In genomic region chrX:45515262-45516215, GRCh38 we compare ENCODE assay signal across 1 cellular context.
A peak's percentile ranks its signal among the peaks of the same experiment; 100 is the strongest.
TF ChIP-seq lines count a peak whose summit lies in the region.

No MANE protein-coding gene starts in this region.

TF ChIP-seq in HepG2, 621 proteins besides CTCF, POLR2A, EP300 and RAD21 (continued from another document and continues in another):
- TF ChIP-seq ZBTB43 (CRISPR knock-in tag; conservative IDR thresholded peaks at IDR 0.05) = no peak
- TF ChIP-seq, protein P1, sequence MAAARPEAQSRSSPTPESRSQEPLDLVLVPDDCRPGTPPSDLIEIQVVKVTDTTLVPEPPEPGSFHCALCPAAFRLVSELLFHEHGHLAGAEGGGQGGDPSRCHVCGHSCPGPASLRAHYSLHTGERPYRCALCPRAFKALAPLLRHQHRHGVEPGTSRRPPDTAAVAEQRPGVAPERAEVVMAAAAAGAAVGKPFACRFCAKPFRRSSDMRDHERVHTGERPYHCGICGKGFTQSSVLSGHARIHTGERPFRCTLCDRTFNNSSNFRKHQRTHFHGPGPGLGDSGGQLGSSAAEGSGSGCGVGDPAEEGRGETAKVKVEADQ (CRISPR knock-in tag; IDR thresholded peaks at IDR 0.05; ENCODE audit: borderline replicate concordance) = no peak
- TF ChIP-seq MZF1 (CRISPR knock-in tag; IDR thresholded peaks at IDR 0.05; ENCODE audit: borderline replicate concordance) = no peak
- TF ChIP-seq ZNF644 (CRISPR knock-in tag; IDR thresholded peaks at IDR 0.05; ENCODE audit: low read depth) = peak; percentile 31; the same call in 1 of the 2 replicates
- peak; percentile 69 for TF ChIP-seq CEBPG (CRISPR knock-in tag; IDR thresholded peaks at IDR 0.05)
- TF ChIP-seq, protein P2, sequence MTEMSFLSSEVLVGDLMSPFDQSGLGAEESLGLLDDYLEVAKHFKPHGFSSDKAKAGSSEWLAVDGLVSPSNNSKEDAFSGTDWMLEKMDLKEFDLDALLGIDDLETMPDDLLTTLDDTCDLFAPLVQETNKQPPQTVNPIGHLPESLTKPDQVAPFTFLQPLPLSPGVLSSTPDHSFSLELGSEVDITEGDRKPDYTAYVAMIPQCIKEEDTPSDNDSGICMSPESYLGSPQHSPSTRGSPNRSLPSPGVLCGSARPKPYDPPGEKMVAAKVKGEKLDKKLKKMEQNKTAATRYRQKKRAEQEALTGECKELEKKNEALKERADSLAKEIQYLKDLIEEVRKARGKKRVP (CRISPR knock-in tag; IDR thresholded peaks at IDR 0.05) = no peak
- TF ChIP-seq ZNF264 (CRISPR knock-in tag; IDR thresholded peaks at IDR 0.05) = no peak
- TF ChIP-seq SAP130 (CRISPR knock-in tag; IDR thresholded peaks at IDR 0.05; ENCODE audit: low read depth) = peak; percentile 26
- TF ChIP-seq FIP1L1 (IDR thresholded peaks at IDR 0.05; ENCODE audit: borderline replicate concordance, insufficient read depth, low read depth, low read length) = no peak
- no peak for TF ChIP-seq ZFP90 (CRISPR knock-in tag; IDR thresholded peaks at IDR 0.05; ENCODE audit: borderline replicate concordance)
- peak; percentile 99 for TF ChIP-seq SNAPC2 (CRISPR knock-in tag; IDR thresholded peaks at IDR 0.05)
- TF ChIP-seq TSC22D2 (CRISPR knock-in tag; IDR thresholded peaks at IDR 0.05; ENCODE audit: borderline replicate concordance) = no peak
- TF ChIP-seq GATAD2A (CRISPR knock-in tag; IDR thresholded peaks at IDR 0.05) = peak; percentile 71
- TF ChIP-seq ZNF569 (CRISPR knock-in tag; IDR thresholded peaks at IDR 0.05; ENCODE audit: borderline replicate concordance) = no peak
- TF ChIP-seq ARNT (IDR thresholded peaks at IDR 0.05) = no peak
- peak; percentile 24; the same call in 1 of the 2 replicates for TF ChIP-seq THAP11 (CRISPR knock-in tag; IDR thresholded peaks at IDR 0.05)
- TF ChIP-seq, protein P3, sequence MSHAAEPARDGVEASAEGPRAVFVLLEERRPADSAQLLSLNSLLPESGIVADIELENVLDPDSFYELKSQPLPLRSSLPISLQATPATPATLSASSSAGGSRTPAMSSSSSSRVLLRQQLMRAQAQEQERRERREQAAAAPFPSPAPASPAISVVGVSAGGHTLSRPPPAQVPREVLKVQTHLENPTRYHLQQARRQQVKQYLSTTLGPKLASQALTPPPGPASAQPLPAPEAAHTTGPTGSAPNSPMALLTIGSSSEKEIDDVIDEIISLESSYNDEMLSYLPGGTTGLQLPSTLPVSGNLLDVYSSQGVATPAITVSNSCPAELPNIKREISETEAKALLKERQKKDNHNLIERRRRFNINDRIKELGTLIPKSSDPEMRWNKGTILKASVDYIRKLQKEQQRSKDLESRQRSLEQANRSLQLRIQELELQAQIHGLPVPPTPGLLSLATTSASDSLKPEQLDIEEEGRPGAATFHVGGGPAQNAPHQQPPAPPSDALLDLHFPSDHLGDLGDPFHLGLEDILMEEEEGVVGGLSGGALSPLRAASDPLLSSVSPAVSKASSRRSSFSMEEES (CRISPR knock-in tag; IDR thresholded peaks at IDR 0.05) = 0 out of 2 replicates have a peak, but pooled peaks have one; percentile 23
- TF ChIP-seq ZNF317 (CRISPR knock-in tag; IDR thresholded peaks at IDR 0.05) = 0 out of 2 replicates have a peak, but pooled peaks have one; percentile 31
- TF ChIP-seq, protein P4, sequence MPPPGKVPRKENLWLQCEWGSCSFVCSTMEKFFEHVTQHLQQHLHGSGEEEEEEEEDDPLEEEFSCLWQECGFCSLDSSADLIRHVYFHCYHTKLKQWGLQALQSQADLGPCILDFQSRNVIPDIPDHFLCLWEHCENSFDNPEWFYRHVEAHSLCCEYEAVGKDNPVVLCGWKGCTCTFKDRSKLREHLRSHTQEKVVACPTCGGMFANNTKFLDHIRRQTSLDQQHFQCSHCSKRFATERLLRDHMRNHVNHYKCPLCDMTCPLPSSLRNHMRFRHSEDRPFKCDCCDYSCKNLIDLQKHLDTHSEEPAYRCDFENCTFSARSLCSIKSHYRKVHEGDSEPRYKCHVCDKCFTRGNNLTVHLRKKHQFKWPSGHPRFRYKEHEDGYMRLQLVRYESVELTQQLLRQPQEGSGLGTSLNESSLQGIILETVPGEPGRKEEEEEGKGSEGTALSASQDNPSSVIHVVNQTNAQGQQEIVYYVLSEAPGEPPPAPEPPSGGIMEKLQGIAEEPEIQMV (CRISPR knock-in tag; IDR thresholded peaks at IDR 0.05; ENCODE audit: low read depth) = no peak
- TF ChIP-seq, protein P5, sequence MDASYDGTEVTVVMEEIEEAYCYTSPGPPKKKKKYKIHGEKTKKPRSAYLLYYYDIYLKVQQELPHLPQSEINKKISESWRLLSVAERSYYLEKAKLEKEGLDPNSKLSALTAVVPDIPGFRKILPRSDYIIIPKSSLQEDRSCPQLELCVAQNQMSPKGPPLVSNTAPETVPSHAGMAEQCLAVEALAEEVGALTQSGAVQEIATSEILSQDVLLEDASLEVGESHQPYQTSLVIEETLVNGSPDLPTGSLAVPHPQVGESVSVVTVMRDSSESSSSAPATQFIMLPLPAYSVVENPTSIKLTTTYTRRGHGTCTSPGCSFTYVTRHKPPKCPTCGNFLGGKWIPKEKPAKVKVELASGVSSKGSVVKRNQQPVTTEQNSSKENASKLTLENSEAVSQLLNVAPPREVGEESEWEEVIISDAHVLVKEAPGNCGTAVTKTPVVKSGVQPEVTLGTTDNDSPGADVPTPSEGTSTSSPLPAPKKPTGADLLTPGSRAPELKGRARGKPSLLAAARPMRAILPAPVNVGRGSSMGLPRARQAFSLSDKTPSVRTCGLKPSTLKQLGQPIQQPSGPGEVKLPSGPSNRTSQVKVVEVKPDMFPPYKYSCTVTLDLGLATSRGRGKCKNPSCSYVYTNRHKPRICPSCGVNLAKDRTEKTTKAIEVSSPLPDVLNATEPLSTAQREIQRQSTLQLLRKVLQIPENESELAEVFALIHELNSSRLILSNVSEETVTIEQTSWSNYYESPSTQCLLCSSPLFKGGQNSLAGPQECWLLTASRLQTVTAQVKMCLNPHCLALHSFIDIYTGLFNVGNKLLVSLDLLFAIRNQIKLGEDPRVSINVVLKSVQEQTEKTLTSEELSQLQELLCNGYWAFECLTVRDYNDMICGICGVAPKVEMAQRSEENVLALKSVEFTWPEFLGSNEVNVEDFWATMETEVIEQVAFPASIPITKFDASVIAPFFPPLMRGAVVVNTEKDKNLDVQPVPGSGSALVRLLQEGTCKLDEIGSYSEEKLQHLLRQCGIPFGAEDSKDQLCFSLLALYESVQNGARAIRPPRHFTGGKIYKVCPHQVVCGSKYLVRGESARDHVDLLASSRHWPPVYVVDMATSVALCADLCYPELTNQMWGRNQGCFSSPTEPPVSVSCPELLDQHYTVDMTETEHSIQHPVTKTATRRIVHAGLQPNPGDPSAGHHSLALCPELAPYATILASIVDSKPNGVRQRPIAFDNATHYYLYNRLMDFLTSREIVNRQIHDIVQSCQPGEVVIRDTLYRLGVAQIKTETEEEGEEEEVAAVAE (CRISPR knock-in tag; IDR thresholded peaks at IDR 0.05; ENCODE audit: borderline replicate concordance) = no peak
- TF ChIP-seq RNF2 (conservative IDR thresholded peaks at IDR 0.05; ENCODE audit: low read depth) = no peak
- TF ChIP-seq RXRA (CRISPR knock-in tag; IDR thresholded peaks at IDR 0.05) = no peak
- TF ChIP-seq, protein P6, sequence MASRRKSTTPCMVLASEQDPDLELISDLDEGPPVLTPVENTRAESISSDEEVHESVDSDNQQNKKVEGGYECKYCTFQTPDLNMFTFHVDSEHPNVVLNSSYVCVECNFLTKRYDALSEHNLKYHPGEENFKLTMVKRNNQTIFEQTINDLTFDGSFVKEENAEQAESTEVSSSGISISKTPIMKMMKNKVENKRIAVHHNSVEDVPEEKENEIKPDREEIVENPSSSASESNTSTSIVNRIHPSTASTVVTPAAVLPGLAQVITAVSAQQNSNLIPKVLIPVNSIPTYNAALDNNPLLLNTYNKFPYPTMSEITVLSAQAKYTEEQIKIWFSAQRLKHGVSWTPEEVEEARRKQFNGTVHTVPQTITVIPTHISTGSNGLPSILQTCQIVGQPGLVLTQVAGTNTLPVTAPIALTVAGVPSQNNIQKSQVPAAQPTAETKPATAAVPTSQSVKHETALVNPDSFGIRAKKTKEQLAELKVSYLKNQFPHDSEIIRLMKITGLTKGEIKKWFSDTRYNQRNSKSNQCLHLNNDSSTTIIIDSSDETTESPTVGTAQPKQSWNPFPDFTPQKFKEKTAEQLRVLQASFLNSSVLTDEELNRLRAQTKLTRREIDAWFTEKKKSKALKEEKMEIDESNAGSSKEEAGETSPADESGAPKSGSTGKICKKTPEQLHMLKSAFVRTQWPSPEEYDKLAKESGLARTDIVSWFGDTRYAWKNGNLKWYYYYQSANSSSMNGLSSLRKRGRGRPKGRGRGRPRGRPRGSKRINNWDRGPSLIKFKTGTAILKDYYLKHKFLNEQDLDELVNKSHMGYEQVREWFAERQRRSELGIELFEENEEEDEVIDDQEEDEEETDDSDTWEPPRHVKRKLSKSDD (CRISPR knock-in tag; IDR thresholded peaks at IDR 0.05; ENCODE audit: low read depth) = no peak
- no peak for TF ChIP-seq ETV5 (CRISPR knock-in tag; IDR thresholded peaks at IDR 0.05; ENCODE audit: borderline replicate concordance)
- no peak for TF ChIP-seq FOXP1 (IDR thresholded peaks at IDR 0.05)
- TF ChIP-seq FOXP1 (CRISPR knock-in tag; IDR thresholded peaks at IDR 0.05) = peak; percentile 24; the same call in 1 of the 2 replicates
- TF ChIP-seq FOSL2 (CRISPR knock-in tag; IDR thresholded peaks at IDR 0.05) = peak; percentile 95
- TF ChIP-seq, protein P7, sequence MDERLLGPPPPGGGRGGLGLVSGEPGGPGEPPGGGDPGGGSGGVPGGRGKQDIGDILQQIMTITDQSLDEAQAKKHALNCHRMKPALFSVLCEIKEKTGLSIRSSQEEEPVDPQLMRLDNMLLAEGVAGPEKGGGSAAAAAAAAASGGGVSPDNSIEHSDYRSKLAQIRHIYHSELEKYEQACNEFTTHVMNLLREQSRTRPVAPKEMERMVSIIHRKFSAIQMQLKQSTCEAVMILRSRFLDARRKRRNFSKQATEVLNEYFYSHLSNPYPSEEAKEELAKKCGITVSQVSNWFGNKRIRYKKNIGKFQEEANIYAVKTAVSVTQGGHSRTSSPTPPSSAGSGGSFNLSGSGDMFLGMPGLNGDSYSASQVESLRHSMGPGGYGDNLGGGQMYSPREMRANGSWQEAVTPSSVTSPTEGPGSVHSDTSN (CRISPR knock-in tag; IDR thresholded peaks at IDR 0.05) = no peak
- no peak for TF ChIP-seq TGIF2 (CRISPR knock-in tag; IDR thresholded peaks at IDR 0.05)
- TF ChIP-seq ZNF574 (CRISPR knock-in tag; IDR thresholded peaks at IDR 0.05) = no peak
- TF ChIP-seq CEBPB (IDR thresholded peaks at IDR 0.05; ENCODE audit: borderline replicate concordance, low read depth, low read length) = peak; percentile 77
- no peak for TF ChIP-seq KLF13 (CRISPR knock-in tag; IDR thresholded peaks at IDR 0.05)
- no peak for TF ChIP-seq CREM (IDR thresholded peaks at IDR 0.05)
- TF ChIP-seq CREM (CRISPR knock-in tag; IDR thresholded peaks at IDR 0.05) = no peak
- TF ChIP-seq, protein P8, sequence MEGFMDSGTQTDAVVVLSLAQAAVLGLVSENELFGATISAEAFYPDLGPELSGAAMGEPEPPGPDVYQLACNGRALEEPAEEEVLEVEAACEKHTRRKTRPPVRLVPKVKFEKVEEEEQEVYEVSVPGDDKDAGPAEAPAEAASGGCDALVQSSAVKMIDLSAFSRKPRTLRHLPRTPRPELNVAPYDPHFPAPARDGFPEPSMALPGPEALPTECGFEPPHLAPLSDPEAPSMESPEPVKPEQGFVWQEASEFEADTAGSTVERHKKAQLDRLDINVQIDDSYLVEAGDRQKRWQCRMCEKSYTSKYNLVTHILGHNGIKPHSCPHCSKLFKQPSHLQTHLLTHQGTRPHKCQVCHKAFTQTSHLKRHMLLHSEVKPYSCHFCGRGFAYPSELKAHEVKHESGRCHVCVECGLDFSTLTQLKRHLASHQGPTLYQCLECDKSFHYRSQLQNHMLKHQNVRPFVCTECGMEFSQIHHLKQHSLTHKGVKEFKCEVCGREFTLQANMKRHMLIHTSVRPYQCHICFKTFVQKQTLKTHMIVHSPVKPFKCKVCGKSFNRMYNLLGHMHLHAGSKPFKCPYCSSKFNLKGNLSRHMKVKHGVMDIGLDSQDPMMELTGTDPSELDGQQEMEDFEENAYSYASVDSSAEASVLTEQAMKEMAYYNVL (CRISPR knock-in tag; IDR thresholded peaks at IDR 0.05; ENCODE audit: borderline replicate concordance) = no peak
- no peak for TF ChIP-seq JUNB (CRISPR knock-in tag; IDR thresholded peaks at IDR 0.05; ENCODE audit: borderline replicate concordance)
- TF ChIP-seq NR2F2 (IDR thresholded peaks at IDR 0.05; ENCODE audit: borderline replicate concordance, low read depth) = no peak
- TF ChIP-seq MTA1 (CRISPR knock-in tag; IDR thresholded peaks at IDR 0.05; ENCODE audit: borderline replicate concordance) = no peak
- no peak for TF ChIP-seq E2F1 (CRISPR knock-in tag; IDR thresholded peaks at IDR 0.05)
